ENCODE assay signal across 18 cellular contexts in the genomic region with DNA sequence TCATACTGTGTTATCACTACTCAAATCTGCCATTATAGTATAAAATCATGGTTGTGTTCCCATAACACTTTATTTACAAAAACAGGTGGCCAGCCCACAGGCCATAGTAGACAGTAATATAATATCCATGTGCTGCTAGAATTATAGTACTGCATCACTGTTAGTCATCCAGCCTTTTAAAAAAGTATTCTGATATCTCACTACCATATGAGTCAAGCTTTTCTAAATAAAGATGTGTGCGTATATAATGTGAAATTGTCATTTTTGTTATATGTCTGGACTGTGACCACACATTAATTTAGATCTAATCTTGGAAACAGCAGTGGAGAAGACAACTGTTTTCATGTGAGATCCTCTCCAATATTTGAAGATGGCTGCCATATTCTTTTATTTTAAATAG.
"Had no signal": no experiment of that assay in that cellular context is flagged by ENCODE, and none has a peak within 500 bp of the region (broad histone marks: within the 10 kb centered on the region; RNA-seq: fewer than 3 reads in every experiment).

No MANE protein-coding gene starts in this region.

- H3K4me2 ChIP-seq: hepatocyte had no signal

- H3K9me3 ChIP-seq: neutrophil, thyroid gland had no signal

- H3K4me3 ChIP-seq: hepatocyte, mucosa of descending colon, sigmoid colon, thyroid gland had no signal

- H3K9ac ChIP-seq: parathyroid adenoma had no signal

- H3K27me3 ChIP-seq: hepatocyte, neutrophil, sigmoid colon, thyroid gland had no signal

- H2AFZ ChIP-seq: hepatocyte, parathyroid adenoma had no signal

- H3K27ac ChIP-seq: epithelial cell of prostate, hepatocyte, neutrophil, parathyroid adenoma, sigmoid colon, thyroid gland had no signal

- H3K4me1 ChIP-seq: parathyroid adenoma, sigmoid colon, thyroid gland had no signal

- ATAC-seq: effector memory CD8-positive, alpha-beta T cell; left lobe of liver; mucosa of descending colon; natural killer cell; stimulated activated memory B cell treated with anti-CD40 and anti-IgM and Interleukin-4, amounts not matched to agents 10 μg/mL and 1 μg/mL and 100 μg/mL, for 72 hours had no signal

- H3K36me3 ChIP-seq: neutrophil, sigmoid colon, thyroid gland had no signal

- H3K79me2 ChIP-seq: hepatocyte, parathyroid adenoma had no signal

- DNase-seq: activated CD4-positive, CD25-positive, alpha-beta regulatory T cell treated with anti-CD3 and anti-CD28 coated beads, Interleukin-2, amount 50 U/mL, for 72 hours; activated naive CD4-positive, alpha-beta T cell treated with Interleukin-2 at 50 U/mL for 16 hours; anterior cingulate cortex; dermis blood vessel endothelial cell; effector memory CD8-positive, alpha-beta T cell; mucosa of descending colon; natural killer cell; sigmoid colon; stimulated activated CD4-positive, alpha-beta T cell treated with anti-CD3 and anti-CD28 coated beads, Interleukin-12 subunit alpha, Interleukin-12 subunit beta, amount 100 ng/mL, for 4 hours; stimulated activated CD4-positive, alpha-beta T cell treated with anti-CD3 and anti-CD28 coated beads, Interleukin-2, amount 100 ng/mL, for 24 hours; T1000; thyroid gland had no signal
